ENCODE assay signal across 14 cellular contexts in genomic region chr2:19810637-19811036, GRCh38.
DNase-seq lines count a peak whose midpoint lies in the region; ATAC-seq and TF ChIP-seq lines count a peak whose summit lies in the region.
"Had no signal": no experiment of that assay in that cellular context is flagged by ENCODE, and none has a peak within 500 bp of the region (broad histone marks: within the 10 kb centered on the region; RNA-seq: fewer than 3 reads in every experiment).

No MANE protein-coding gene starts in this region.

- H3K18ac ChIP-seq in IMR-90 (ENCODE audit: low read depth, low read length), result no peak overlapping the region

- no peak overlapping the region for H2BK5ac ChIP-seq in IMR-90 (ENCODE audit: low read depth, low read length, poor library complexity, severe bottlenecking)

- no peak overlapping the region for H3K4me2 ChIP-seq in IMR-90 (ENCODE audit: low read depth, low read length)

- BruUV-seq in IMR-90 (replicated peaks; lab: Mats Ljungman, UMichigan) (no TSS peak), Calu3 (replicated peaks; lab: Mats Ljungman, UMichigan) (no TSS peak)

- dilution Hi-C loops in IMR-90 (cut with HindIII; ENCODE audit: low sequenced_read_pairs, unreplicated experiment), result no loop called here

- no peak for TF ChIP-seq POLR2A in IMR-90 (IDR thresholded peaks at IDR 0.05; ENCODE audit: low read depth, low read length)
- TF ChIP-seq POLR2A in heart left ventricle (IDR thresholded peaks at IDR 0.05), result no peak
- TF ChIP-seq POLR2A in stomach (IDR thresholded peaks at IDR 0.05), result no peak

- H3K9me3 ChIP-seq in IMR-90 (ENCODE audit: control insufficient read depth, insufficient read depth, low read length), result no peaks in the 10 kb centered on the region
- H3K9me3 ChIP-seq in heart left ventricle, result no peaks in the 10 kb centered on the region
- H3K9me3 ChIP-seq in tibial artery, result no peaks in the 10 kb centered on the region
- H3K9me3 ChIP-seq in stomach, result no peaks in the 10 kb centered on the region
- H3K9me3 ChIP-seq in left lung, result no peaks in the 10 kb centered on the region
- H3K9me3 ChIP-seq: suprapubic skin had no signal

- in situ Hi-C loops in IMR-90 (cut with MboI; ENCODE audit: low sequenced_read_pairs), result no loop called here

- no peak overlapping the region for H2BK20ac ChIP-seq in IMR-90 (ENCODE audit: low read depth, low read length)

- H3K9me1 ChIP-seq in IMR-90 (ENCODE audit: insufficient read depth, low read length), result no peaks in the 10 kb centered on the region; the same call in 1 of the 2 replicates

- CTCF ChIA-PET in IMR-90 (lab: Yijun Ruan, JAX), result no interaction called here
- CTCF ChIA-PET in Calu3 (lab: Charles Lee), result interaction anchor here (0.6 kb wide), 1 partner anchor 962 kb away, joined by 3 read pairs; no protein-coding TSS in a partner anchor

- no peaks in the 10 kb centered on the region for H3K36me3 ChIP-seq in IMR-90 (ENCODE audit: control insufficient read depth, insufficient read depth, low read length)
- no peaks in the 10 kb centered on the region for H3K36me3 ChIP-seq in heart left ventricle
- no peaks in the 10 kb centered on the region for H3K36me3 ChIP-seq in tibial artery
- H3K36me3 ChIP-seq in stomach, result no peaks in the 10 kb centered on the region
- H3K36me3 ChIP-seq in left lung, result no peaks in the 10 kb centered on the region
- H3K36me3 ChIP-seq: suprapubic skin had no signal

- H3K27ac Mint-ChIP-seq in Calu3 (ENCODE audit: unreplicated experiment), result no peak overlapping the region
- H3K27ac Mint-ChIP-seq: HFFc6 had no signal

- H3K9me3 Mint-ChIP-seq in Calu3 (ENCODE audit: low read depth, unreplicated experiment), result peaks cover 3% of the 10 kb centered on the region
- H3K9me3 Mint-ChIP-seq: HFFc6 had no signal

- H3K4me3 ChIP-seq in IMR-90 (ENCODE audit: insufficient read depth, low read depth, low read length), result no peak overlapping the region
- no peak overlapping the region for H3K4me3 ChIP-seq in heart left ventricle
- H3K4me3 ChIP-seq in tibial artery, result no peak overlapping the region
- no peak overlapping the region for H3K4me3 ChIP-seq in stomach
- no peak overlapping the region for H3K4me3 ChIP-seq in left lung
- H3K4me3 ChIP-seq: suprapubic skin had no signal

- H3K36me3 Mint-ChIP-seq in Calu3 (ENCODE audit: insufficient read depth, unreplicated experiment), result no peaks in the 10 kb centered on the region

- H3K27ac ChIP-seq in IMR-90 (ENCODE audit: insufficient read depth, low read length) (no peak overlapping the region), heart left ventricle (peak overlapping the region in 1 of 12 donors; percentile 17), tibial artery (peak overlapping the region; percentile 60 to 74), stomach (no peak overlapping the region), left lung (no peak overlapping the region)
- H3K27ac ChIP-seq: foreskin keratinocyte, suprapubic skin had no signal

- no peak for TF ChIP-seq RAD21 in IMR-90 (IDR thresholded peaks at IDR 0.05; ENCODE audit: low read length)

- no peak overlapping the region for H3K14ac ChIP-seq in IMR-90 (replicated peaks; ENCODE audit: low read depth, low read length)

- H2AK5ac ChIP-seq in IMR-90 (ENCODE audit: low read depth, low read length), result no peak overlapping the region

- no peak overlapping the region for H3K56ac ChIP-seq in IMR-90 (ENCODE audit: extremely low read depth, insufficient read depth, low read length)

- H3K4me1 Mint-ChIP-seq in Calu3 (ENCODE audit: low read depth, unreplicated experiment), result no peaks in the 10 kb centered on the region

- no peaks in the 10 kb centered on the region for H3K79me1 ChIP-seq in IMR-90 (ENCODE audit: low read depth in 1 of 2, low read length in 2 of 2)

- H3K27me3 Mint-ChIP-seq in Calu3 (ENCODE audit: unreplicated experiment), result peaks cover 43% of the 10 kb centered on the region

- H2AK9ac ChIP-seq in IMR-90 (replicated peaks; ENCODE audit: low read depth, low read length, poor library complexity), result no peak overlapping the region

- no peaks in the 10 kb centered on the region for H4K20me1 ChIP-seq in IMR-90 (ENCODE audit: insufficient read depth, low read length)

- no peak overlapping the region for H3K9ac ChIP-seq in IMR-90 (ENCODE audit: low read depth, low read length)

- intact Hi-C loops in IMR-90 (cut with micrococcal nuclease) (no loop called here), heart left ventricle (cut with DNase I) (no loop called here), tibial artery (cut with DNase I; ENCODE audit: low total_unique reads) (no loop called here), Calu3 (cut with micrococcal nuclease; ENCODE audit: unreplicated experiment) (no loop called here), stomach (cut with DNase I; ENCODE audit: low total_unique reads) (no loop called here), left lung (cut with DNase I) (no loop called here)

- no peak overlapping the region for H3K4me3 Mint-ChIP-seq in Calu3 (ENCODE audit: low read depth, unreplicated experiment)
- H3K4me3 Mint-ChIP-seq: HFFc6 had no signal

- no peak overlapping the region for H3K23ac ChIP-seq in IMR-90 (ENCODE audit: low read depth, low read length)

- no peak overlapping the region for H4K91ac ChIP-seq in IMR-90 (ENCODE audit: insufficient read depth, low read depth, low read length)

- peak; percentile 28 for ATAC-seq in GM19351 (IDR thresholded peaks at IDR 0.05; ENCODE audit: unreplicated experiment)
- ATAC-seq in IMR-90 (ENCODE audit: low read depth), result no peak
- peak; percentile 63 to 85 (median 79) for ATAC-seq in heart left ventricle
- ATAC-seq in left lung, result no peak
- ATAC-seq: foreskin keratinocyte, left colon had no signal

- H3K27me3 ChIP-seq in IMR-90 (ENCODE audit: control insufficient read depth, insufficient read depth, low read length) (no peaks in the 10 kb centered on the region; the same call in 1 of the 2 replicates), heart left ventricle (no peaks in the 10 kb centered on the region), tibial artery (no peaks in the 10 kb centered on the region), stomach (no peaks in the 10 kb centered on the region), left lung (no peaks in the 10 kb centered on the region)
- H3K27me3 ChIP-seq: suprapubic skin had no signal

- DNase-seq in IMR-90, result peak; percentile 48
- peak in 4 of 5 donors; percentile 20 to 76 (median 47) for DNase-seq in heart left ventricle
- no peak for DNase-seq in tibial artery
- DNase-seq in Calu3, result no peak
- no peak for DNase-seq in stomach
- no peak for DNase-seq in left lung
- DNase-seq: foreskin keratinocyte, HFFc6, KBM-7, NCI-H1048, NCI-H526 had no signal

- peaks cover 3% of the 10 kb centered on the region for H3K4me1 ChIP-seq in IMR-90 (ENCODE audit: control insufficient read depth, insufficient read depth, low read length)
- peaks cover 0 to 27% (median 0%) of the 10 kb centered on the region in 12 donors for H3K4me1 ChIP-seq in heart left ventricle
- H3K4me1 ChIP-seq in tibial artery, result peaks cover 0 to 76% (median 45%) of the 10 kb centered on the region in 4 donors
- peaks cover 0 to 8% (median 0%) of the 10 kb centered on the region in 4 donors for H3K4me1 ChIP-seq in stomach
- H3K4me1 ChIP-seq in left lung, result no peaks in the 10 kb centered on the region
- H3K4me1 ChIP-seq: foreskin keratinocyte had no signal

- WGBS in IMR-90 (ENCODE audit: extremely low coverage in 2 of 2, insufficient read length in 1 of 2), 2 experiments, result 100% methylated on average over 1 of the region's 2 CpGs; no CpG with 5 or more reads in 1 of the 2 experiments
- WGBS in heart left ventricle, 4 donors, result 72 to 86% (median 80%) methylated on average over 2 of the region's 2 CpGs
- 83 to 97% (median 87%) methylated on average over 2 of the region's 2 CpGs for WGBS in stomach, 5 donors

- no peak overlapping the region for H2BK120ac ChIP-seq in IMR-90 (ENCODE audit: low read depth, low read length)

- no peak for TF ChIP-seq EP300 in stomach (IDR thresholded peaks at IDR 0.05)

- no peak overlapping the region for H4K5ac ChIP-seq in IMR-90 (ENCODE audit: low read depth, low read length)

- H2BK15ac ChIP-seq in IMR-90 (ENCODE audit: low read depth, low read length), result no peak overlapping the region

- POLR2A ChIA-PET in IMR-90 (lab: Charles Lee; ENCODE audit: unreplicated experiment), result no interaction called here

- no peak overlapping the region for H4K8ac ChIP-seq in IMR-90 (ENCODE audit: low read depth in 2 of 2, low read length in 2 of 2)

- no peak for TF ChIP-seq CTCF in IMR-90 (conservative IDR thresholded peaks at IDR 0.05; ENCODE audit: low read depth, low read length)
- no peak for TF ChIP-seq CTCF in heart left ventricle (IDR thresholded peaks at IDR 0.05)
- TF ChIP-seq CTCF in tibial artery (IDR thresholded peaks at IDR 0.05), result no peak
- no peak for TF ChIP-seq CTCF in Calu3 (IDR thresholded peaks at IDR 0.05; ENCODE audit: unreplicated experiment)
- TF ChIP-seq CTCF in stomach (IDR thresholded peaks at IDR 0.05), result no peak
- no peak for TF ChIP-seq CTCF in left lung (IDR thresholded peaks at IDR 0.05)

- H3K4ac ChIP-seq in IMR-90 (ENCODE audit: low read depth, low read length), result no peak overlapping the region

- no peak overlapping the region for H2AFZ ChIP-seq in IMR-90 (replicated peaks; ENCODE audit: low read length, poor library complexity)

TF ChIP-seq in IMR-90, 13 proteins besides CTCF, POLR2A, EP300 and RAD21:
- no peak for TF ChIP-seq MAZ (IDR thresholded peaks at IDR 0.05; ENCODE audit: borderline replicate concordance, low read depth, low read length)
- TF ChIP-seq RFX5 (IDR thresholded peaks at IDR 0.05; ENCODE audit: low read depth, low read length), result no peak
- no peak for TF ChIP-seq NFE2L2 (IDR thresholded peaks at IDR 0.05; ENCODE audit: low read depth, low read length)
- TF ChIP-seq CHD1 (IDR thresholded peaks at IDR 0.05; ENCODE audit: low read depth, low read length), result no peak
- no peak for TF ChIP-seq MXI1 (IDR thresholded peaks at IDR 0.05; ENCODE audit: borderline replicate concordance, low read depth, low read length)

Comparison
In these comparisons a context has a peak if more than half of its experiments do, and no peak if none do; other contexts are left out.
1. ATAC-seq: peak in GM19351 (single experiment) and heart left ventricle (4 of 4); none in IMR-90 (single experiment) and left lung (single experiment).
2. DNase-seq: peak in IMR-90 (single experiment) and heart left ventricle (4 of 5); none in tibial artery (0 of 2), Calu3 (single experiment), stomach (single experiment) and left lung (0 of 2).
3. H3K27ac ChIP-seq: peak in tibial artery (2 of 2); none in IMR-90 (single experiment), stomach (0 of 5) and left lung (0 of 2).